ENCODE assay signal across 30 cellular contexts in the genomic region with DNA sequence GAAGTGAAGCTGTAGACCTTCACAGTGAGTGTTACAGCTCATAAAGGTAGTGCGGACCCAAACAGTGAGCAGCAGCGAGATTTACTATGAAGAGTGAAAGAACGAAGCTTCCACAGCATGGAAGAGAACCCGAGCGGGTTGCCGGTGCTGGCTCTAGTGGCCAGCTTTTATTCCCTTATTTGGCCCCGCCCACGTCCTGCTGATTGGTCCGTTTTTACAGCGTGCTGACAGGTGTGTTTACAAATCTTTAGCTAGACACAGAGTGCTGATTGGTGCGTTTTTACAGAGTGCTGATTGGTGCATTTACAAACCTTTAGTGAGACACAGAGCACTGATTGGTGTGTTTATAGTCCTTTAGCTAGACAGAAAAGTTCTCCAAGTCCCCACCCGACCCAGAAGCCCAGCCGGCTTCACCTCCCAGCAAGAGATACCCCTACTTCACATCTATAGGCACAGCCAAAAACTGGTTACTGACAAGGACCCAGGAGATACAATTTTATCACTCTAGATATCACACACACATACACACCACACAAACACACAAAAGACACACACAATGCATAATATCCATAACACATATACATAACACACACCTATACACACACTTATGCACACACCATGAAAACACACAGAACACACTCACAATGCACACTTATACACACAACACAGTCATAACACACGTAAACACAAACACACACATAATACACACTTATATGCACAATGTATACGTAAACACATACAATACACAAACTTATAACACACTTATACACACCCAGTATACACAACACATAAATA.
"Had no signal": no experiment of that assay in that cellular context is flagged by ENCODE, and none has a peak within 500 bp of the region (broad histone marks: within the 10 kb centered on the region; RNA-seq: fewer than 3 reads in every experiment).

No MANE protein-coding gene starts in this region.

- H3K4me1 Mint-ChIP-seq: activated naive CD8-positive, alpha-beta T cell treated with anti-CD3 and anti-CD28 coated beads for 36 hours; brain had no signal

- H3K4me3 Mint-ChIP-seq: activated naive CD4-positive, alpha-beta T cell treated with anti-CD3 and anti-CD28 coated beads for 36 hours; activated naive CD8-positive, alpha-beta T cell treated with anti-CD3 and anti-CD28 coated beads for 36 hours; activated T-helper 1 cell treated with anti-CD3 and anti-CD28 coated beads, Interleukin-12 subunit alpha, Interleukin-12 subunit beta, Interleukin-2, Interleukin-4 antibody, amounts not matched to agents 30 ng/mL and 10 ng/mL and 1 ng/mL, durations not matched to agents 14 hours and 24 hours and 36 hours; brain; nephron; stimulated activated naive CD8-positive, alpha-beta T cell treated with anti-CD3 and anti-CD28 coated beads, Interleukin-15, Interleukin-2, amounts not matched to agents 100 ng/mL and 50 ng/mL, for 24 hours; type B pancreatic cell had no signal

- FAIRE-seq: endometrium, islet of Langerhans had no signal

- H3K36me3 Mint-ChIP-seq: activated naive CD8-positive, alpha-beta T cell treated with anti-CD3 and anti-CD28 coated beads for 36 hours; brain; type B pancreatic cell had no signal

- H3K9me3 Mint-ChIP-seq: activated naive CD4-positive, alpha-beta T cell treated with anti-CD3 and anti-CD28 coated beads for 36 hours; activated naive CD8-positive, alpha-beta T cell treated with anti-CD3 and anti-CD28 coated beads for 36 hours; activated T-helper 1 cell treated with anti-CD3 and anti-CD28 coated beads, Interleukin-12 subunit alpha, Interleukin-12 subunit beta, Interleukin-2, Interleukin-4 antibody, amounts not matched to agents 30 ng/mL and 10 ng/mL and 1 ng/mL, durations not matched to agents 14 hours and 24 hours and 36 hours; brain; nephron; stimulated activated naive CD8-positive, alpha-beta T cell treated with anti-CD3 and anti-CD28 coated beads, Interleukin-15, Interleukin-2, amounts not matched to agents 100 ng/mL and 50 ng/mL, for 24 hours; type B pancreatic cell had no signal

- DNase-seq: activated CD4-positive, alpha-beta T cell treated with anti-CD3 and anti-CD28 coated beads for 4 hours; activated CD4-positive, alpha-beta T cell treated with anti-CD3 and anti-CD28 coated beads, Interleukin-2, amount 50 U/mL, for 4 hours; activated CD4-positive, CD25-positive, alpha-beta regulatory T cell; activated CD8-positive, alpha-beta memory T cell treated with anti-CD3 and anti-CD28 coated beads, Interleukin-2, amount 50 U/mL, for 4 hours; activated effector memory CD4-positive, alpha-beta T cell treated with anti-CD3 and anti-CD28 coated beads, Interleukin-2, amount 50 U/mL, for 16 hours; activated naive CD4-positive, alpha-beta T cell treated with anti-CD3 and anti-CD28 coated beads for 36 hours; activated naive CD8-positive, alpha-beta T cell treated with anti-CD3 and anti-CD28 coated beads for 36 hours; activated T-cell treated with anti-CD3 and anti-CD28 coated beads, Interleukin-2, amount 50 U/mL, for 1 hour; adrenal gland; aorta; cerebellar nuclear complex; colonic mucosa; effector CD8-positive, alpha-beta T cell; esophagus squamous epithelium; foreskin melanocyte; left lung; lower lobe of right lung; mesenchymal stem cell; stimulated activated CD4-positive, alpha-beta T cell treated with anti-CD3 and anti-CD28 coated beads, Interleukin-12 subunit alpha, Interleukin-12 subunit beta, amount 100 ng/mL, for 4 hours; stimulated activated CD4-positive, alpha-beta T cell treated with anti-CD3 and anti-CD28 coated beads, Interleukin-4, amount 100 ng/mL, for 1 hour; T-helper 2 cell had no signal

- ATAC-seq: sciatic nerve had no signal

- H3K27ac Mint-ChIP-seq: activated naive CD4-positive, alpha-beta T cell treated with anti-CD3 and anti-CD28 coated beads for 36 hours; activated naive CD8-positive, alpha-beta T cell treated with anti-CD3 and anti-CD28 coated beads for 36 hours; activated T-helper 1 cell treated with anti-CD3 and anti-CD28 coated beads, Interleukin-12 subunit alpha, Interleukin-12 subunit beta, Interleukin-2, Interleukin-4 antibody, amounts not matched to agents 30 ng/mL and 10 ng/mL and 1 ng/mL, durations not matched to agents 14 hours and 24 hours and 36 hours; nephron; progenitor cell of endocrine pancreas; stimulated activated naive CD8-positive, alpha-beta T cell treated with anti-CD3 and anti-CD28 coated beads, Interleukin-15, Interleukin-2, amounts not matched to agents 100 ng/mL and 50 ng/mL, for 24 hours; type B pancreatic cell had no signal
